ENCODE assay signal across 26 cellular contexts in genomic region chr20:59661141-59661540, GRCh38. TPM values are rescaled to one million over a fixed set of nuclear protein-coding genes. Genes with fewer than 3 reads are reported as not detected.
DNase-seq lines count a peak whose midpoint lies in the region; ATAC-seq and TF ChIP-seq lines count a peak whose summit lies in the region.
"Had no signal": no experiment of that assay in that cellular context is flagged by ENCODE, and none has a peak within 500 bp of the region (broad histone marks: within the 10 kb centered on the region; RNA-seq: fewer than 3 reads in every experiment).

No MANE protein-coding gene starts in this region.

- no peak for TF ChIP-seq POLR2A in heart left ventricle (IDR thresholded peaks at IDR 0.05)
- no peak for TF ChIP-seq POLR2A in stomach (IDR thresholded peaks at IDR 0.05)

- no peaks in the 10 kb centered on the region for H4K20me1 ChIP-seq in PC-9 (ENCODE audit: insufficient read depth)

- no peak overlapping the region for H2AFZ ChIP-seq in PC-9
- H2AFZ ChIP-seq: GM23248 had no signal

- intact Hi-C loops in heart left ventricle (cut with DNase I): no loop called here
- intact Hi-C loops in stomach (cut with DNase I; ENCODE audit: low total_unique reads): no loop called here
- intact Hi-C loops in PC-9 (cut with micrococcal nuclease; ENCODE audit: unreplicated experiment): no loop called here

- H3K36me3 ChIP-seq in right atrium auricular region: no peaks in the 10 kb centered on the region
- H3K36me3 ChIP-seq in heart left ventricle: no peaks in the 10 kb centered on the region
- no peaks in the 10 kb centered on the region for H3K36me3 ChIP-seq in stomach
- no peaks in the 10 kb centered on the region for H3K36me3 ChIP-seq in PC-9 (ENCODE audit: low read depth)
- H3K36me3 ChIP-seq: Peyer's patch had no signal

- H3K9me3 ChIP-seq in right atrium auricular region (peaks cover 6 to 30% of the 10 kb centered on the region in 2 donors), heart left ventricle (peaks cover 0 to 30% (median 16%) of the 10 kb centered on the region in 12 donors), stomach (peaks cover 4 to 41% (median 30%) of the 10 kb centered on the region in 4 donors), PC-9 (ENCODE audit: insufficient read depth, low read depth) (peaks cover 12% of the 10 kb centered on the region)

- H3K4me2 ChIP-seq in PC-9: no peak overlapping the region
- H3K4me2 ChIP-seq: A549, KMS-11 had no signal

- no peak overlapping the region for H3K4me3 ChIP-seq in right atrium auricular region
- no peak overlapping the region for H3K4me3 ChIP-seq in heart left ventricle
- no peak overlapping the region for H3K4me3 ChIP-seq in stomach
- no peak overlapping the region for H3K4me3 ChIP-seq in PC-9
- H3K4me3 ChIP-seq: A549, GM23248, Peyer's patch had no signal

- CTCF ChIA-PET in PC-9 (lab: Charles Lee): no interaction called here

- WGBS in heart left ventricle, 4 donors: 68 to 71% (median 70%) methylated on average over 8 of the region's 8 CpGs
- 56 to 62% (median 60%) methylated on average over 8 of the region's 8 CpGs for WGBS in stomach, 5 donors

- H3K27ac ChIP-seq in right atrium auricular region: no peak overlapping the region
- H3K27ac ChIP-seq in heart left ventricle: no peak overlapping the region
- no peak overlapping the region for H3K27ac ChIP-seq in stomach
- H3K27ac ChIP-seq in PC-9: no peak overlapping the region
- H3K27ac ChIP-seq: A549, C4-2B, GM23248, HL-60, KMS-11, Peyer's patch had no signal

- DNase-seq in right atrium auricular region (ENCODE audit: low spot score): peak; percentile 40
- DNase-seq in heart left ventricle: no peak
- DNase-seq in ecto neural progenitor cell (ENCODE audit: low spot score): peak; percentile 11
- DNase-seq in stomach: peak; percentile 16
- no peak for DNase-seq in PC-9
- DNase-seq in NCI-H146 treated with DMSO at 0.1 percent for 48 hours (lab: John Stamatoyannopoulos, UW; ENCODE audit: unreplicated experiment): no peak
- no peak for DNase-seq in OCI-M1 (lab: John Stamatoyannopoulos, UW)
- DNase-seq: AML-193; CD8-positive, alpha-beta T cell; GM23248; H7; NCI-H1048; NCI-H1417; NCI-H1694 treated with DMSO at 0.1 percent for 48 hours; NCI-H2081; NCI-H2227 treated with DMSO at 0.1 percent for 48 hours; NCI-H526 treated with DMSO at 0.1 percent for 48 hours; Peyer's patch; SIG-M5 had no signal

- no TSS peak for BruUV-seq in PC-9 (replicated peaks; lab: Mats Ljungman, UMichigan)

- no peak for TF ChIP-seq EP300 in stomach (IDR thresholded peaks at IDR 0.05)

- no peaks in the 10 kb centered on the region for H3K79me2 ChIP-seq in PC-9 (ENCODE audit: low read depth)

- no peak for TF ChIP-seq CTCF in right atrium auricular region (IDR thresholded peaks at IDR 0.05)
- no peak for TF ChIP-seq CTCF in heart left ventricle (IDR thresholded peaks at IDR 0.05)
- TF ChIP-seq CTCF in stomach (IDR thresholded peaks at IDR 0.05): no peak
- TF ChIP-seq CTCF in PC-9 (conservative IDR thresholded peaks at IDR 0.05): no peak

- H3K27me3 ChIP-seq in right atrium auricular region (no peaks in the 10 kb centered on the region), heart left ventricle (peaks cover 0 to 28% (median 0%) of the 10 kb centered on the region in 9 donors), stomach (peaks cover 0 to 51% (median 0%) of the 10 kb centered on the region in 3 donors), PC-9 (ENCODE audit: insufficient read depth, low read depth) (peaks cover 68% of the 10 kb centered on the region)
- H3K27me3 ChIP-seq: Peyer's patch had no signal

- ATAC-seq in heart left ventricle: no peak
- ATAC-seq: A549; CD8-positive, alpha-beta T cell had no signal

- POLR2A ChIA-PET in PC-9 (lab: Charles Lee; ENCODE audit: unreplicated experiment): no interaction called here

- no peaks in the 10 kb centered on the region for H3F3A ChIP-seq in PC-9 (ENCODE audit: insufficient read depth, low read depth)

- no peaks in the 10 kb centered on the region for H3K4me1 ChIP-seq in right atrium auricular region
- no peaks in the 10 kb centered on the region for H3K4me1 ChIP-seq in heart left ventricle
- H3K4me1 ChIP-seq in stomach: no peaks in the 10 kb centered on the region
- no peaks in the 10 kb centered on the region for H3K4me1 ChIP-seq in PC-9 (replicated peaks; ENCODE audit: insufficient read depth)
- H3K4me1 ChIP-seq: A549, Caco-2, Peyer's patch had no signal

- no peaks in the 10 kb centered on the region for H3K9me2 ChIP-seq in PC-9 (ENCODE audit: insufficient read depth)

RNA-seq across cellular contexts. Expression of gene PHACTR3, which starts 56.8 kb away (rescaled TPM):
- total RNA-seq in right atrium auricular region: 10 to 100 TPM in 1 of 2 donors, under 1 TPM in 1; 0.86 to 24.2 TPM
- 10 to 100 TPM in 1 of 9 donors, 1 to 10 TPM in 6, under 1 TPM in 2; 0.59 to 14.6 (median 4.3) TPM for total RNA-seq in heart left ventricle
- 1 to 10 TPM in 1 of 2 donors, under 1 TPM in 1; 0.19 to 3.5 TPM for polyA plus RNA-seq in heart left ventricle
- total RNA-seq in stomach: 1 to 10 TPM in 1 of 5 donors, under 1 TPM in 1, not detected in 3; 0.58 to 3.7 TPM
- polyA plus RNA-seq in stomach: 1 to 10 TPM in 2 of 3 donors, under 1 TPM in 1; 0.55 to 3.7 (median 3.2) TPM
- 0.41 and 0.50 TPM in 2 replicates for total RNA-seq in PC-9 (2021)
- total RNA-seq: CD8-positive, alpha-beta T cell; GM23248; NCI-H460 had no signal
- polyA plus RNA-seq: A549, GM23248, IgD-negative memory B cell had no signal

Comparison
In these comparisons a context has a peak if more than half of its experiments do, and no peak if none do; other contexts are left out.
1. DNase-seq: peak in right atrium auricular region (single experiment), ecto neural progenitor cell (single experiment) and stomach (single experiment); none in heart left ventricle (0 of 5), PC-9 (0 of 2), NCI-H146 treated with DMSO at 0.1 percent for 48 hours (single experiment) and OCI-M1 (single experiment).